Comparison of ENCODE assay signal across 14 cellular contexts in genomic region chr6:36997811-36998722, GRCh38. TPM values are rescaled to one million over a fixed set of nuclear protein-coding genes. Genes with fewer than 3 reads are reported as not detected.
A peak's percentile ranks its signal among the peaks of the same experiment; 100 is the strongest.
DNase-seq lines count a peak whose midpoint lies in the region; ATAC-seq, FAIRE-seq and TF ChIP-seq lines count a peak whose summit lies in the region.
"Had no signal": no experiment of that assay in that cellular context is flagged by ENCODE, and none has a peak within 500 bp of the region (broad histone marks: within the 10 kb centered on the region; RNA-seq: fewer than 3 reads in every experiment).

No MANE protein-coding gene starts in this region.

- DNase-seq in NCI-H2107 treated with DMSO at 0.1 percent for 48 hours (lab: John Stamatoyannopoulos, UW; ENCODE audit: unreplicated experiment) (peak; percentile 16), NCI-H2107 (lab: John Stamatoyannopoulos, UW) (no peak), Right ventricle myocardium superior (peak; percentile 70), neural crest cell (ENCODE audit: low read depth, low spot score) (no peak), tibial nerve (ENCODE audit: low spot score in 2 of 2) (no peak), GM12891 (ENCODE audit: insufficient read length, low spot score) (no peak)
- DNase-seq: activated CD4-positive, alpha-beta T cell treated with anti-CD3 and anti-CD28 coated beads for 36 hours had no signal

- intact Hi-C loops in Right ventricle myocardium superior (cut with DNase I), result no loop called here

- peak; percentile 87 for ATAC-seq in Right ventricle myocardium superior (ENCODE audit: poor library complexity)
- no peak for ATAC-seq in HG02642 (IDR thresholded peaks at IDR 0.05; ENCODE audit: poor library complexity, unreplicated experiment)
- ATAC-seq in HG03460 (IDR thresholded peaks at IDR 0.05; ENCODE audit: unreplicated experiment), result no peak
- ATAC-seq: activated CD4-positive, alpha-beta T cell treated with anti-CD3 and anti-CD28 coated beads for 36 hours had no signal

- H3K4me1 Mint-ChIP-seq in neural crest cell, result peaks cover 23% of the 10 kb centered on the region
- H3K4me1 Mint-ChIP-seq: activated CD4-positive, alpha-beta T cell treated with anti-CD3 and anti-CD28 coated beads for 36 hours; activated naive CD4-positive, alpha-beta T cell treated with anti-CD3 and anti-CD28 coated beads, Interleukin-2, amount 50 U/mL, for 24 hours had no signal

- H3K27ac Mint-ChIP-seq in neural crest cell (ENCODE audit: unreplicated experiment), result peak overlapping the region; percentile 65
- H3K27ac Mint-ChIP-seq: activated CD4-positive, alpha-beta T cell treated with anti-CD3 and anti-CD28 coated beads for 36 hours; activated naive CD4-positive, alpha-beta T cell treated with anti-CD3 and anti-CD28 coated beads, Interleukin-2, amount 50 U/mL, for 24 hours had no signal

- no peak for TF ChIP-seq CTCF in neural crest cell (conservative IDR thresholded peaks at IDR 0.05)
- TF ChIP-seq CTCF in tibial nerve (IDR thresholded peaks at IDR 0.05), result no peak

- H3K9me3 ChIP-seq in tibial nerve, result no peaks in the 10 kb centered on the region

- H3K4me1 ChIP-seq in tibial nerve, result peaks cover 0 to 21% (median 10%) of the 10 kb centered on the region in 4 donors

- H3K4me3 ChIP-seq in tibial nerve, result no peak overlapping the region
- H3K4me3 ChIP-seq: PC-9 had no signal

- H3K9me3 Mint-ChIP-seq in neural crest cell, result no peaks in the 10 kb centered on the region
- H3K9me3 Mint-ChIP-seq: activated naive CD4-positive, alpha-beta T cell treated with anti-CD3 and anti-CD28 coated beads, Interleukin-2, amount 50 U/mL, for 24 hours had no signal

- H3K27me3 Mint-ChIP-seq in neural crest cell (ENCODE audit: low read depth), result peaks cover 5% of the 10 kb centered on the region
- H3K27me3 Mint-ChIP-seq: activated CD4-positive, alpha-beta T cell treated with anti-CD3 and anti-CD28 coated beads for 36 hours; activated naive CD4-positive, alpha-beta T cell treated with anti-CD3 and anti-CD28 coated beads, Interleukin-2, amount 50 U/mL, for 24 hours had no signal

- H3K27me3 ChIP-seq in tibial nerve, result no peaks in the 10 kb centered on the region

- H3K27ac ChIP-seq in tibial nerve, result peak overlapping the region; percentile 4 to 89 (median 78)
- H3K27ac ChIP-seq: PC-9 had no signal

- TF ChIP-seq POLR2A in tibial nerve (IDR thresholded peaks at IDR 0.05), result no peak
- TF ChIP-seq POLR2A in GM12891 (IDR thresholded peaks at IDR 0.05; ENCODE audit: low read depth, low read length), result no peak

- no peaks in the 10 kb centered on the region for H3K36me3 ChIP-seq in tibial nerve

- WGBS in tibial nerve, 2 donors, result 53 to 66% methylated on average over 18 of the region's 18 CpGs

- no peak overlapping the region for H3K4me3 Mint-ChIP-seq in neural crest cell
- H3K4me3 Mint-ChIP-seq: activated CD4-positive, alpha-beta T cell treated with anti-CD3 and anti-CD28 coated beads for 36 hours; activated naive CD4-positive, alpha-beta T cell treated with anti-CD3 and anti-CD28 coated beads, Interleukin-2, amount 50 U/mL, for 24 hours had no signal

- FAIRE-seq in GM12891 (lab: Jason Lieb, UNC), result no peak
- FAIRE-seq: A204.1, GM19239 had no signal

- peak in 1 of 2 donors; percentile 19 for TF ChIP-seq EP300 in tibial nerve (IDR thresholded peaks at IDR 0.05)

- no peaks in the 10 kb centered on the region for H3K36me3 Mint-ChIP-seq in neural crest cell (ENCODE audit: low read depth)
- H3K36me3 Mint-ChIP-seq: activated naive CD4-positive, alpha-beta T cell treated with anti-CD3 and anti-CD28 coated beads, Interleukin-2, amount 50 U/mL, for 24 hours had no signal

TF ChIP-seq in GM12891, 5 proteins besides CTCF, POLR2A, EP300 and RAD21:
- TF ChIP-seq TAF1 (IDR thresholded peaks at IDR 0.05; ENCODE audit: low read depth, low read length) (no peak), POLR2AphosphoS5 (IDR thresholded peaks at IDR 0.05; ENCODE audit: low read depth, low read length) (no peak), PAX5 (IDR thresholded peaks at IDR 0.05; ENCODE audit: insufficient read depth, low read length, severe bottlenecking) (no peak), POU2F2 (IDR thresholded peaks at IDR 0.05; ENCODE audit: low read depth, low read length) (no peak), SPI1 (IDR thresholded peaks at IDR 0.05; ENCODE audit: low read depth, low read length) (no peak)

RNA-seq across cellular contexts. Expression of gene FGD2, which starts 7.4 kb away (rescaled TPM):
- total RNA-seq in Right ventricle myocardium superior, result 5.7 TPM
- total RNA-seq in neural crest cell, result not detected in 2 replicates
- total RNA-seq in tibial nerve, result 100 to 1,000 TPM in 1 of 4 donors, 10 to 100 TPM in 3; 40.9 to 182 (median 48.5) TPM
- 6.1 TPM for polyA plus RNA-seq in GM12891 (2012; ENCODE audit: low read depth, missing spikeins)
- total RNA-seq: myocyte had no signal

RNA-seq across cellular contexts. Expression of gene MTCH1, which starts 12.1 kb away (rescaled TPM):
- total RNA-seq in Right ventricle myocardium superior (205 TPM), neural crest cell (182 and 193 TPM in 2 replicates), tibial nerve (100 to 1,000 TPM; 277 to 347 (median 301) TPM)
- 96.3 TPM for polyA plus RNA-seq in GM12891 (2012; ENCODE audit: low read depth, missing spikeins)

RNA-seq across cellular contexts. Expression of gene PI16, which starts 43.5 kb away (rescaled TPM):
- total RNA-seq in Right ventricle myocardium superior, result 27.8 TPM
- total RNA-seq in neural crest cell, result not detected in 2 replicates
- total RNA-seq in tibial nerve, result 10 to 100 TPM; 17.4 to 70.2 (median 46.2) TPM
- 0.19 TPM for polyA plus RNA-seq in GM12891 (2012; ENCODE audit: low read depth, missing spikeins)
- total RNA-seq: myocyte had no signal

Comparison
In these comparisons a context has a peak if more than half of its experiments do, and no peak if none do; other contexts are left out.
1. DNase-seq: peak in NCI-H2107 treated with DMSO at 0.1 percent for 48 hours (single experiment) and Right ventricle myocardium superior (single experiment); none in NCI-H2107 (single experiment), neural crest cell (single experiment), tibial nerve (0 of 2) and GM12891 (single experiment).
2. RNA of gene PI16, which starts 43.5 kb away (total RNA-seq): 17.4 to 70.2 TPM in tibial nerve and 27.8 TPM in Right ventricle myocardium superior (single experiment); not detected in neural crest cell; every median in the first group is over 10 times any median in the second.